In genomic region chr9:27527702-27528277, GRCh38 we compare ENCODE assay signal across 8 cellular contexts. TPM values are rescaled to one million over a fixed set of nuclear protein-coding genes. Genes with fewer than 3 reads are reported as not detected.
A peak's percentile ranks its signal among the peaks of the same experiment; 100 is the strongest.
DNase-seq lines count a peak whose midpoint lies in the region; ATAC-seq and TF ChIP-seq lines count a peak whose summit lies in the region.

No MANE protein-coding gene starts in this region.

- intact Hi-C loops in testis (cut with DNase I; ENCODE audit: low total_unique reads), result loop anchor here (5.0 kb wide), 1 partner anchor 195 kb away; no protein-coding TSS in a partner anchor

- no peaks in the 10 kb centered on the region for H3K36me3 ChIP-seq in testis (ENCODE audit: low read depth, missing control alignments)

- no peak overlapping the region for H3K27ac Mint-ChIP-seq in T-helper 2 cell treated with Interferon-gamma antibody and Interleukin-4, amounts not matched to agents 5 μg/mL and 100 μg/mL, for 36 hours
- H3K27ac Mint-ChIP-seq in chondrocyte (ENCODE audit: unreplicated experiment), result no peak overlapping the region
- H3K27ac Mint-ChIP-seq in memory B cell, result peak overlapping the region; percentile 95

- ATAC-seq in memory B cell (ENCODE audit: low read depth), result no peak
- ATAC-seq in HG03196 (IDR thresholded peaks at IDR 0.05; ENCODE audit: unreplicated experiment), result no peak

- peaks cover 6% of the 10 kb centered on the region for H3K4me1 ChIP-seq in testis

- H3K4me1 Mint-ChIP-seq in T-helper 2 cell treated with Interferon-gamma antibody and Interleukin-4, amounts not matched to agents 5 μg/mL and 100 μg/mL, for 36 hours (ENCODE audit: low read depth), result peaks cover 8% of the 10 kb centered on the region
- H3K4me1 Mint-ChIP-seq in chondrocyte (ENCODE audit: low read depth), result peaks cover 26% of the 10 kb centered on the region
- H3K4me1 Mint-ChIP-seq in memory B cell, result peaks cover 35% of the 10 kb centered on the region

- WGBS in testis, 2 donors, result 6 to 11% methylated on average over 13 to 17 of the region's 17 CpGs

- DNase-seq in T-helper 2 cell treated with Interferon-gamma antibody and Interleukin-4, amounts not matched to agents 5 μg/mL and 100 μg/mL, for 36 hours (ENCODE audit: low spot score), result no peak
- DNase-seq in T-helper 2 cell, result no peak
- no peak for DNase-seq in chondrocyte (ENCODE audit: low spot score)
- no peak for DNase-seq in memory B cell (ENCODE audit: low spot score in 2 of 2)
- no peak for DNase-seq in testis
- DNase-seq in NCI-H69 (lab: John Stamatoyannopoulos, UW), result no peak
- no peak for DNase-seq in activated CD4-positive, alpha-beta T cell treated with anti-CD3 and anti-CD28 coated beads, Interleukin-2, amount 50 U/mL, for 1 hour

- H3K27me3 Mint-ChIP-seq in T-helper 2 cell treated with Interferon-gamma antibody and Interleukin-4, amounts not matched to agents 5 μg/mL and 100 μg/mL, for 36 hours (ENCODE audit: low read depth), result peaks cover 51% of the 10 kb centered on the region
- H3K27me3 Mint-ChIP-seq in chondrocyte (ENCODE audit: low read depth) (peaks cover 9% of the 10 kb centered on the region), memory B cell (no peaks in the 10 kb centered on the region)

- H3K9me3 Mint-ChIP-seq in T-helper 2 cell treated with Interferon-gamma antibody and Interleukin-4, amounts not matched to agents 5 μg/mL and 100 μg/mL, for 36 hours, result no peaks in the 10 kb centered on the region
- H3K9me3 Mint-ChIP-seq in chondrocyte (ENCODE audit: low read depth) (no peaks in the 10 kb centered on the region), memory B cell (no peaks in the 10 kb centered on the region)

- TF ChIP-seq POLR2A in testis (IDR thresholded peaks at IDR 0.05), result no peak

- no peaks in the 10 kb centered on the region for H3K27me3 ChIP-seq in testis

- H3K27ac ChIP-seq in testis, result peak overlapping the region; percentile 89 to 96

- no peak for TF ChIP-seq CTCF in chondrocyte (IDR thresholded peaks at IDR 0.05)
- no peak for TF ChIP-seq CTCF in testis (IDR thresholded peaks at IDR 0.05)

- H3K4me3 ChIP-seq in testis, result peak overlapping the region; percentile 78 to 87

- no peaks in the 10 kb centered on the region for H3K9me3 ChIP-seq in testis

- H3K4me3 Mint-ChIP-seq in T-helper 2 cell treated with Interferon-gamma antibody and Interleukin-4, amounts not matched to agents 5 μg/mL and 100 μg/mL, for 36 hours, result peak overlapping the region; percentile 89
- H3K4me3 Mint-ChIP-seq in chondrocyte (ENCODE audit: unreplicated experiment), result peak overlapping the region; percentile 88
- peak overlapping the region; percentile 97 for H3K4me3 Mint-ChIP-seq in memory B cell

- H3K36me3 Mint-ChIP-seq in T-helper 2 cell treated with Interferon-gamma antibody and Interleukin-4, amounts not matched to agents 5 μg/mL and 100 μg/mL, for 36 hours (ENCODE audit: low read depth), result no peaks in the 10 kb centered on the region
- H3K36me3 Mint-ChIP-seq in chondrocyte (ENCODE audit: low read depth) (peaks cover 3% of the 10 kb centered on the region), memory B cell (peaks cover 5% of the 10 kb centered on the region)

RNA-seq across cellular contexts. Expression of gene MOB3B, which starts 1.8 kb away (rescaled TPM):
- total RNA-seq in chondrocyte (2.4 to 3.8 TPM (median 3.7 TPM) in 3 replicates), testis (10 to 100 TPM; 17.5 to 23.2 TPM)
- 9.1 TPM for polyA plus RNA-seq in testis (ENCODE audit: insufficient read depth, low read depth, low replicate concordance)

RNA-seq across cellular contexts. Expression of gene IFNK, which starts 3.7 kb away (rescaled TPM):
- total RNA-seq in chondrocyte (not detected in 3 replicates), testis (not detected)
- polyA plus RNA-seq in testis (ENCODE audit: insufficient read depth, low read depth, low replicate concordance), result not detected

RNA-seq across cellular contexts. Expression of gene C9orf72, which starts 45.5 kb away (rescaled TPM):
- 7.5 to 9.4 TPM (median 8.6 TPM) in 3 replicates for total RNA-seq in chondrocyte
- 10 to 100 TPM; 27.9 to 38.5 TPM for total RNA-seq in testis
- polyA plus RNA-seq in testis (ENCODE audit: insufficient read depth, low read depth, low replicate concordance), result 32.0 TPM
